ENCODE assay signal across 13 cellular contexts in the genomic region with DNA sequence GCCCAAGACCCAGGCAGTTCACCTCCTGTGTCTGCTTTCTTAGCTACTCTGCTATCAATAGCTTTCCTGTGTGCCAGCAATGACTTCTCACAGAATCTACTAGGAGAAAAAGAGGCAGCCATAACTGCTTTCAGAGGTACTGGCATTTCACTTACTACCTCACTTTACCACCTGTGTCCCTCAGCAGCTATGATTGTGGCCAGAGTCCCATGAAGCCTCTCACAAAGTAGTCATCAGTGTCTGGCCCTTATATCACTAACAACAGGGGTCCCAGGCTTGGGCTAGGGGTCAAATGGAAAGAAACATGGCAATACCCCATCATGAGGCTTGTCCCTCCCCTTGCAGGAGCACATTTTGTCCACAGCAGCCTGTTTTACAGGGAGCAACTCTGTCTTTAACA.
"Had no signal": no experiment of that assay in that cellular context is flagged by ENCODE, and none has a peak within 500 bp of the region (broad histone marks: within the 10 kb centered on the region; RNA-seq: fewer than 3 reads in every experiment).

No MANE protein-coding gene starts in this region.

- H3K27me3 Mint-ChIP-seq: activated CD4-positive, alpha-beta T cell treated with anti-CD3 and anti-CD28 coated beads, Interleukin-2, amount 10 ng/mL, durations not matched to agents 7 days and 5 days; central memory CD8-positive, alpha-beta T cell had no signal

- H3K9me3 ChIP-seq: ovary, tibial artery had no signal

- H3K36me3 ChIP-seq: ovary, tibial artery had no signal

- H3K27ac ChIP-seq: ovary had no signal

- H3K4me3 Mint-ChIP-seq: activated CD4-positive, alpha-beta T cell treated with anti-CD3 and anti-CD28 coated beads, Interleukin-2, amount 10 ng/mL, durations not matched to agents 7 days and 5 days; central memory CD8-positive, alpha-beta T cell; WTC11 had no signal

- H3K36me3 Mint-ChIP-seq: natural killer cell treated with Interleukin-12 subunit alpha and Interleukin-12 subunit beta and Interleukin-15 and Interleukin-18, amount 100 ng/mL, for 72 hours had no signal

- H3K27me3 ChIP-seq: ovary, tibial artery had no signal

- ATAC-seq: WTC11 had no signal

- H3K4me3 ChIP-seq: ovary, tibial artery had no signal

- H3K9me3 Mint-ChIP-seq: central memory CD8-positive, alpha-beta T cell; natural killer cell treated with Interleukin-12 subunit alpha and Interleukin-12 subunit beta and Interleukin-15 and Interleukin-18, amount 100 ng/mL, for 72 hours had no signal

- H3K27ac Mint-ChIP-seq: activated CD4-positive, alpha-beta T cell treated with anti-CD3 and anti-CD28 coated beads, Interleukin-2, amount 10 ng/mL, durations not matched to agents 7 days and 5 days; WTC11 had no signal

- DNase-seq: activated CD4-positive, alpha-beta T cell treated with anti-CD3 and anti-CD28 coated beads, Interleukin-2, amount 10 ng/mL, durations not matched to agents 7 days and 5 days; activated naive CD4-positive, alpha-beta T cell treated with anti-CD3 and anti-CD28 coated beads, Interleukin-2, amount 50 U/mL, for 16 hours; activated T-cell treated with anti-CD3 and anti-CD28 coated beads, Interleukin-2, amount 50 U/mL, for 1 hour; effector memory CD4-positive, alpha-beta T cell; hypothalamus; kidney glomerular epithelial cell; mammary epithelial cell; stimulated activated CD4-positive, alpha-beta T cell treated with anti-CD3 and anti-CD28 coated beads, Interleukin-4, amount 100 ng/mL, for 4 hours had no signal
